In the genomic region with DNA sequence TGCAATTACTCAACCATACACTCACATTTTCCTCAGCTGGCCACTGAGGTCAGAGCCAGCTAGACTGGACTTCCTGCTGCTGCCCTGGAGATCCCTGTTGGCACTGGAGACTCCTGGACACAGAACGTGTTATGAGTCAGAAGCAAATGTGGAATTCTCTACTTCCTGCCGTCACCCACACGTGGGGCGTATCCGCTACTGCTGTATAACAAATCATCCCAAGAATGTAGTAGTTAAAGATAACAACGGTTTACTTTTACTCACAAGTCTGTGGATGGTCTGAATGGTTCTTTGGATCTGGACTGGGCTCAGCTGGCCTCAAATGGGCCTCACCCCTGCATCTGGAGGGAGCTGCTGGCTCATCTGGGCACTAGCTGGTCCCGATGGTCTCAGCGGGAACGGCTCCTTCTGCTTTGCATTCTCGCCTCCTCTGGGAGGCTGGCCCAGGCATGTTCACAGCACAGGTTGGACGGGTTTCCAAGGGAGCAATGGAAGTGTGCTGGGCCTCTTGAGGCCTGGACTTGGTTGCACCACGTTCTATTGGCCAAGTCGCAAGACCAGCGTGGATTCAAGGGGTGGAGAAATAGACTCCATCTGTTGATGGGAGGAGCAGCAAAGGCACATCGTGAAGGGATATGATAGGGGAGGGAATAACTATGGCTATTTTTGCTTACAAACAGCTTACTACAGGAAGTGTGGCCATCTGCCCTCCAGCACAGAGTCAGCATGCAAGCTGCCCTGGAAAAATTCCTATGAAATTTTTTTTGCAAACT, we compare ENCODE assay signal across 9 cellular contexts.
DNase-seq lines count a peak whose midpoint lies in the region; ATAC-seq, FAIRE-seq and TF ChIP-seq lines count a peak whose summit lies in the region.
"Had no signal": no experiment of that assay in that cellular context is flagged by ENCODE, and none has a peak within 500 bp of the region (broad histone marks: within the 10 kb centered on the region; RNA-seq: fewer than 3 reads in every experiment).

No MANE protein-coding gene starts in this region.

- peak overlapping the region; percentile 21 to 45 for H3K4me3 ChIP-seq in HCT116 (replicated peaks in 1 of 2; ENCODE audit: low read depth in 1 of 2, low read length in 2 of 2)
- no peak overlapping the region for H3K4me3 ChIP-seq in brain microvascular endothelial cell (ENCODE audit: low read depth, low read length)
- peak overlapping the region in 2 of 3 experiments; percentile 30 to 52 for H3K4me3 ChIP-seq in keratinocyte (ENCODE audit: control insufficient read depth in 2 of 3, extremely low read depth in 1 of 3, insufficient read depth in 2 of 3, low read depth in 1 of 3, low read length in 3 of 3)
- H3K4me3 ChIP-seq in thyroid gland (replicated peaks in 1 of 3) = no peak overlapping the region

- ATAC-seq in HCT116 (peak; percentile 83), HG02970 (IDR thresholded peaks at IDR 0.05; ENCODE audit: low FRiP score, unreplicated experiment) (no peak), GM19455 (IDR thresholded peaks at IDR 0.05; ENCODE audit: unreplicated experiment) (no peak)

- H3K9me1 ChIP-seq in keratinocyte (ENCODE audit: control insufficient read depth, extremely low read depth, insufficient read depth, low read length) = no peaks in the 10 kb centered on the region

- in situ Hi-C loops in brain microvascular endothelial cell (cut with HindIII; ENCODE audit: low pct_ligation_motif_present, low sequenced_read_pairs) = no loop called here

- intact Hi-C loops in HCT116 (cut with micrococcal nuclease) = no loop called here
- intact Hi-C loops in thyroid gland (cut with DNase I) = no loop called here

- H4K20me1 ChIP-seq in HCT116 (ENCODE audit: insufficient read depth) (no peaks in the 10 kb centered on the region), keratinocyte (ENCODE audit: control insufficient read depth, extremely low read depth, insufficient read depth, low read length) (no peaks in the 10 kb centered on the region)

- H3K36me3 ChIP-seq in HCT116 (ENCODE audit: control insufficient read depth in 1 of 2, insufficient read depth in 2 of 2, low read length in 2 of 2) (no peaks in the 10 kb centered on the region), brain microvascular endothelial cell (replicated peaks) (no peaks in the 10 kb centered on the region), keratinocyte (ENCODE audit: control insufficient read depth in 2 of 2, extremely low read depth in 1 of 2, insufficient read depth in 2 of 2, low read length in 2 of 2) (no peaks in the 10 kb centered on the region), thyroid gland (no peaks in the 10 kb centered on the region)

- no peaks in the 10 kb centered on the region for H3K9me3 ChIP-seq in HCT116 (ENCODE audit: control insufficient read depth in 1 of 2, insufficient read depth in 1 of 2, low read depth in 1 of 2, low read length in 2 of 2)
- H3K9me3 ChIP-seq in keratinocyte (ENCODE audit: control insufficient read depth, low read depth, low read length) = no peaks in the 10 kb centered on the region
- H3K9me3 ChIP-seq in thyroid gland = no peaks in the 10 kb centered on the region

- TF ChIP-seq CTCF in HCT116 (IDR thresholded peaks at IDR 0.05 in 2 of 3, conservative IDR thresholded peaks at IDR 0.05 in 1 of 3; ENCODE audit: borderline replicate concordance in 1 of 3, insufficient read depth in 1 of 3, low read depth in 2 of 3, low read length in 2 of 3) = no peak
- no peak for TF ChIP-seq CTCF in brain microvascular endothelial cell (IDR thresholded peaks at IDR 0.05; ENCODE audit: low read depth, low read length, missing control alignments)
- TF ChIP-seq CTCF in keratinocyte (optimal IDR thresholded peaks at IDR 0.05 in 1 of 3, IDR thresholded peaks at IDR 0.05 in 1 of 3, conservative IDR thresholded peaks at IDR 0.05 in 1 of 3; ENCODE audit: extremely low read depth in 1 of 3, insufficient read depth in 2 of 3, low read length in 3 of 3) = no peak
- no peak for TF ChIP-seq CTCF in thyroid gland (IDR thresholded peaks at IDR 0.05)

- RAD21 ChIA-PET in HCT116 (lab: Charles Lee; ENCODE audit: low non-redundant PET in 1 of 2, low total read pairs in 2 of 2, uncharacterized antibody in 2 of 2, unreplicated experiment in 2 of 2) = interaction anchor here (0.7 to 1.2 kb wide), 2 partner anchors 168 kb away, joined by 3 read pairs; a partner anchor contains a TSS

- H3K9me2 ChIP-seq in HCT116 (ENCODE audit: insufficient read depth) = no peaks in the 10 kb centered on the region

- dilution Hi-C loops in keratinocyte (cut with MboI; ENCODE audit: extremely low pct_ligation_motif_present, low sequenced_read_pairs) = no loop called here

- no peaks in the 10 kb centered on the region for H3K27me3 ChIP-seq in HCT116 (ENCODE audit: insufficient read depth, low read length)
- no peaks in the 10 kb centered on the region for H3K27me3 ChIP-seq in brain microvascular endothelial cell (replicated peaks)
- H3K27me3 ChIP-seq in keratinocyte (ENCODE audit: control insufficient read depth, extremely low read depth, insufficient read depth, low read length) = no peaks in the 10 kb centered on the region
- H3K27me3 ChIP-seq in thyroid gland = no peaks in the 10 kb centered on the region

- peak overlapping the region; percentile 81 for H3K4me2 ChIP-seq in HCT116 (ENCODE audit: low read length)
- H3K4me2 ChIP-seq in keratinocyte (ENCODE audit: control insufficient read depth, extremely low read depth, insufficient read depth, low read depth, low read length) = peak overlapping the region; percentile 80

- DNase-seq in HCT116 (ENCODE audit: low read depth, low spot score) (peak; percentile 90), brain microvascular endothelial cell (peak; percentile 98), keratinocyte (ENCODE audit: low read depth, low spot score) (peak; percentile 88), thyroid gland (peak; percentile 30 to 34), NCI-H2196 (lab: John Stamatoyannopoulos, UW; ENCODE audit: unreplicated experiment) (no peak), mesenteric fat pad (ENCODE audit: low spot score) (no peak)
- DNase-seq: NCI-H1105 had no signal

- H3K4me1 ChIP-seq in HCT116 (ENCODE audit: control insufficient read depth in 1 of 2, insufficient read depth in 2 of 2, low read length in 2 of 2) = peaks cover 47 to 51% of the 10 kb centered on the region in 2 experiments
- peaks cover 31% of the 10 kb centered on the region for H3K4me1 ChIP-seq in keratinocyte (ENCODE audit: control insufficient read depth, extremely low read depth, insufficient read depth, low read length)
- peaks cover 0 to 39% of the 10 kb centered on the region in 2 donors for H3K4me1 ChIP-seq in thyroid gland

- H3K27ac ChIP-seq in HCT116 (ENCODE audit: low read depth, low read length) = peak overlapping the region; percentile 92
- peak overlapping the region; percentile 96 for H3K27ac ChIP-seq in brain microvascular endothelial cell
- peak overlapping the region; percentile 88 for H3K27ac ChIP-seq in keratinocyte (ENCODE audit: control insufficient read depth, insufficient read depth, low read length)
- H3K27ac ChIP-seq in thyroid gland = peak overlapping the region; percentile 56 to 73 (median 70)

- TSS peak; percentile 93 for BruUV-seq in HCT116 (replicated peaks; lab: Mats Ljungman, UMichigan)

- no peaks in the 10 kb centered on the region for H3K79me2 ChIP-seq in HCT116 (ENCODE audit: insufficient read depth, low read length)
- H3K79me2 ChIP-seq in keratinocyte (ENCODE audit: control insufficient read depth, insufficient read depth, low read length) = no peaks in the 10 kb centered on the region

- H2AFZ ChIP-seq in HCT116 (ENCODE audit: low read depth, low read length, poor library complexity, severe bottlenecking) = peak overlapping the region; percentile 77
- peak overlapping the region; percentile 86 for H2AFZ ChIP-seq in keratinocyte (ENCODE audit: control insufficient read depth, low read length)

- peak overlapping the region; percentile 57 for H3K9ac ChIP-seq in HCT116 (ENCODE audit: low read length)
- H3K9ac ChIP-seq in keratinocyte (ENCODE audit: control insufficient read depth, extremely low read depth, insufficient read depth, low read length) = peak overlapping the region; percentile 58

- FAIRE-seq in keratinocyte (lab: Jason Lieb, UNC) = peak; percentile 92

- no peak for TF ChIP-seq RAD21 in HCT116 (IDR thresholded peaks at IDR 0.05; ENCODE audit: low read depth)

- no peak for TF ChIP-seq POLR2A in HCT116 (IDR thresholded peaks at IDR 0.05; ENCODE audit: borderline replicate concordance, extremely low read depth, insufficient read depth, insufficient read length)
- no peak for TF ChIP-seq POLR2A in thyroid gland (IDR thresholded peaks at IDR 0.05)

- POLR2A ChIA-PET in HCT116 (lab: Charles Lee) = interaction anchor here (0.6 to 2.0 kb wide), 6 partner anchors 8 to 168 kb away, joined by 3 to 6 read pairs (median 4); a partner anchor contains a TSS

- WGBS in thyroid gland, 2 donors = 60 to 75% methylated on average over 14 to 15 of the region's 15 CpGs

- CTCF ChIA-PET in HCT116 (lab: Charles Lee) = interaction anchor here (2.1 kb wide), 1 partner anchor 168 kb away, joined by 8 read pairs; a partner anchor contains a TSS

TF ChIP-seq in HCT116, 20 proteins besides CTCF, POLR2A, EP300 and RAD21 (continues in another document):
- TF ChIP-seq TCF7L2 (IDR thresholded peaks at IDR 0.05; ENCODE audit: borderline replicate concordance, extremely low read depth, insufficient read depth, insufficient read length) (no peak), FOSL1 (IDR thresholded peaks at IDR 0.05; ENCODE audit: low read depth) (no peak), EZH2phosphoT487 (IDR thresholded peaks at IDR 0.05; ENCODE audit: borderline replicate concordance) (no peak), SRF (IDR thresholded peaks at IDR 0.05; ENCODE audit: low read depth) (no peak), EGR1 (IDR thresholded peaks at IDR 0.05; ENCODE audit: low read depth) (no peak)
- TF ChIP-seq, protein P1, sequence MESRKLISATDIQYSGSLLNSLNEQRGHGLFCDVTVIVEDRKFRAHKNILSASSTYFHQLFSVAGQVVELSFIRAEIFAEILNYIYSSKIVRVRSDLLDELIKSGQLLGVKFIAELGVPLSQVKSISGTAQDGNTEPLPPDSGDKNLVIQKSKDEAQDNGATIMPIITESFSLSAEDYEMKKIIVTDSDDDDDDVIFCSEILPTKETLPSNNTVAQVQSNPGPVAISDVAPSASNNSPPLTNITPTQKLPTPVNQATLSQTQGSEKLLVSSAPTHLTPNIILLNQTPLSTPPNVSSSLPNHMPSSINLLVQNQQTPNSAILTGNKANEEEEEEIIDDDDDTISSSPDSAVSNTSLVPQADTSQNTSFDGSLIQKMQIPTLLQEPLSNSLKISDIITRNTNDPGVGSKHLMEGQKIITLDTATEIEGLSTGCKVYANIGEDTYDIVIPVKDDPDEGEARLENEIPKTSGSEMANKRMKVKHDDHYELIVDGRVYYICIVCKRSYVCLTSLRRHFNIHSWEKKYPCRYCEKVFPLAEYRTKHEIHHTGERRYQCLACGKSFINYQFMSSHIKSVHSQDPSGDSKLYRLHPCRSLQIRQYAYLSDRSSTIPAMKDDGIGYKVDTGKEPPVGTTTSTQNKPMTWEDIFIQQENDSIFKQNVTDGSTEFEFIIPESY (IDR thresholded peaks at IDR 0.05; ENCODE audit: extremely low read depth, insufficient replicate concordance, low read length) = peak; percentile 23
- TF ChIP-seq, protein P2, sequence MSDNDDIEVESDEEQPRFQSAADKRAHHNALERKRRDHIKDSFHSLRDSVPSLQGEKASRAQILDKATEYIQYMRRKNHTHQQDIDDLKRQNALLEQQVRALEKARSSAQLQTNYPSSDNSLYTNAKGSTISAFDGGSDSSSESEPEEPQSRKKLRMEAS (IDR thresholded peaks at IDR 0.05) = no peak

Comparison
In these comparisons a context has a peak if more than half of its experiments do, and no peak if none do; other contexts are left out.
1. DNase-seq: peak in HCT116 (single experiment), brain microvascular endothelial cell (single experiment), keratinocyte (single experiment) and thyroid gland (2 of 2); none in NCI-H2196 (single experiment) and mesenteric fat pad (single experiment).
2. H3K4me3 ChIP-seq: peak in HCT116 (2 of 2) and keratinocyte (2 of 3); none in brain microvascular endothelial cell (single experiment) and thyroid gland (0 of 3).
3. Peak in every context shown above with its lines, with median percentiles within 50 percentile points of each other: H3K27ac ChIP-seq.